ENCODE assay signal across 8 cellular contexts in the genomic region with DNA sequence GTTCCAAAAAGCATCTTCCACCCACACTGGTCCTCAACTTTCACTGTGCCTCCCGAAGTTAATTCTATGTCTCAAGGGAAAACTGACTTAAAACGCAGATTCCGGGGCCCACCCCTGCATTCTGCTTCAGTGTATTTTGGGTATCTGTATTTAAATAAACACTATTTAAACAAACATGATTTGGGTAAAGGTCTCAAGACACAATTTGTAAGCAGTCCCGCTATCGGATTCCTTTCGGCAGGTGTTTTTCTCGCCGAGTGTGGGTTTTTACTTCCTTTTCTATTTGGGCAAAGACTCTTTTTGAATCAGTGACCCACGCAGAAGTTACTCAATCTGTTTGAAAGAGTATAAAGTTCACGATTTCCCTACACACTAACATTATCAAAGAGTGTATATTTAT. TPM values are rescaled to one million over a fixed set of nuclear protein-coding genes. Genes with fewer than 3 reads are reported as not detected.
DNase-seq lines count a peak whose midpoint lies in the region; ATAC-seq and TF ChIP-seq lines count a peak whose summit lies in the region.

No MANE protein-coding gene starts in this region.

- H3K9me3 Mint-ChIP-seq in Caco-2 (ENCODE audit: unreplicated experiment) (no peaks in the 10 kb centered on the region), osteocyte (ENCODE audit: unreplicated experiment) (no peaks in the 10 kb centered on the region)

- peaks cover under 1% of the 10 kb centered on the region; the same call in 1 of the 2 replicates for H4K20me1 ChIP-seq in MM.1S (ENCODE audit: insufficient read depth, low read length)

- no peaks in the 10 kb centered on the region for H3K27me3 Mint-ChIP-seq in Caco-2 (ENCODE audit: insufficient read depth, unreplicated experiment)
- H3K27me3 Mint-ChIP-seq in osteocyte (ENCODE audit: unreplicated experiment), result peaks cover 4% of the 10 kb centered on the region

- peak overlapping the region; percentile 80; the same call in 1 of the 2 replicates for H3K27ac ChIP-seq in MM.1S (ENCODE audit: low read length)
- H3K27ac ChIP-seq in ectodermal cell (ENCODE audit: insufficient read depth, low read depth, low read length, poor library complexity, severe bottlenecking), result no peak overlapping the region

- H3K36me3 Mint-ChIP-seq in Caco-2 (ENCODE audit: insufficient read depth, unreplicated experiment) (peaks cover 24% of the 10 kb centered on the region), osteocyte (ENCODE audit: unreplicated experiment) (peaks cover 3% of the 10 kb centered on the region)

- intact Hi-C loops in Caco-2 (cut with micrococcal nuclease; ENCODE audit: unreplicated experiment), result loop anchor here (5.0 kb wide), 1 partner anchor 120 kb away; a partner anchor contains a TSS

- H3K9me3 ChIP-seq in Caco-2 (no peaks in the 10 kb centered on the region), MM.1S (replicated peaks; ENCODE audit: insufficient read depth, low read length) (no peaks in the 10 kb centered on the region), ectodermal cell (ENCODE audit: control insufficient read depth, low read length) (no peaks in the 10 kb centered on the region)

- no peaks in the 10 kb centered on the region for H3K4me1 ChIP-seq in Caco-2
- H3K4me1 ChIP-seq in MM.1S (ENCODE audit: low read length), result peaks cover 9% of the 10 kb centered on the region; the same call in 1 of the 2 replicates
- peaks cover 11% of the 10 kb centered on the region for H3K4me1 ChIP-seq in ectodermal cell (ENCODE audit: control insufficient read depth, insufficient read depth, low read length)

- H2AFZ ChIP-seq in MM.1S (ENCODE audit: low read length), result 0 out of 2 replicates have a peak overlapping the region, but pooled peaks have one; percentile 67

- no peaks in the 10 kb centered on the region for H3K36me3 ChIP-seq in Caco-2 (ENCODE audit: control insufficient read depth, insufficient read depth, low read length)
- no peaks in the 10 kb centered on the region for H3K36me3 ChIP-seq in MM.1S (replicated peaks; ENCODE audit: insufficient read depth, low read length)
- no peaks in the 10 kb centered on the region for H3K36me3 ChIP-seq in ectodermal cell (ENCODE audit: control insufficient read depth, insufficient read depth, low read length)

- H3K27ac Mint-ChIP-seq in Caco-2 (ENCODE audit: unreplicated experiment), result no peak overlapping the region
- H3K27ac Mint-ChIP-seq in osteocyte (ENCODE audit: unreplicated experiment), result peak overlapping the region; percentile 92

- CTCF ChIA-PET in Caco-2 (lab: Charles Lee), result interaction anchor here (0.6 to 1.3 kb wide), 3 partner anchors 31 to 139 kb away, joined by 3 to 5 read pairs (median 3); no protein-coding TSS in a partner anchor

- peak overlapping the region; percentile 69 for H3K4me3 ChIP-seq in Caco-2 (ENCODE audit: low read depth, low read length)
- peak overlapping the region; percentile 82 for H3K4me3 ChIP-seq in MM.1S (ENCODE audit: low read length)
- peak overlapping the region; percentile 74 for H3K4me3 ChIP-seq in ectodermal cell (ENCODE audit: insufficient read depth, low read depth, low read length)

- peaks cover 23% of the 10 kb centered on the region for H3F3A ChIP-seq in MM.1S (ENCODE audit: insufficient read depth, low read length)

- no peak for TF ChIP-seq CTCF in Caco-2 (IDR thresholded peaks at IDR 0.05; ENCODE audit: insufficient read depth in 1 of 2, low read depth in 1 of 2, low read length in 1 of 2, severe bottlenecking in 1 of 2, unreplicated experiment in 1 of 2)
- no peak for TF ChIP-seq CTCF in MM.1S (IDR thresholded peaks at IDR 0.05; ENCODE audit: low read length)
- no peak for TF ChIP-seq CTCF in osteocyte (IDR thresholded peaks at IDR 0.05)

- H3K9me2 ChIP-seq in MM.1S (replicated peaks; ENCODE audit: insufficient read depth, low read length), result no peaks in the 10 kb centered on the region

- WGBS in ectodermal cell, 2 experiments, result 72 to 81% methylated on average over 8 to 9 of the region's 10 CpGs

- no peak for DNase-seq in Caco-2
- DNase-seq in MM.1S, result peak; percentile 22
- DNase-seq in osteocyte (ENCODE audit: extremely low spot score, unreplicated experiment), result no peak
- DNase-seq in activated effector memory CD4-positive, alpha-beta T cell treated with Interleukin-2 at 50 U/mL for 16 hours, result no peak

- peak overlapping the region; percentile 92 for H3K9ac ChIP-seq in MM.1S (ENCODE audit: low read length)

- peaks cover 18% of the 10 kb centered on the region for H3K4me1 Mint-ChIP-seq in Caco-2 (ENCODE audit: low read depth, unreplicated experiment)
- H3K4me1 Mint-ChIP-seq in osteocyte (ENCODE audit: unreplicated experiment), result peaks cover 34% of the 10 kb centered on the region

- no peak for ATAC-seq in HG02642 (IDR thresholded peaks at IDR 0.05; ENCODE audit: poor library complexity, unreplicated experiment)
- ATAC-seq in HG03432 (IDR thresholded peaks at IDR 0.05; ENCODE audit: unreplicated experiment), result no peak
- no peak for ATAC-seq in HG03469 (IDR thresholded peaks at IDR 0.05; ENCODE audit: unreplicated experiment)

- H3K4me3 Mint-ChIP-seq in Caco-2 (ENCODE audit: unreplicated experiment) (peak overlapping the region; percentile 78), osteocyte (ENCODE audit: unreplicated experiment) (peak overlapping the region; percentile 94)

- POLR2A ChIA-PET in Caco-2 (lab: Charles Lee), result no interaction called here

- H3K27me3 ChIP-seq in Caco-2 (replicated peaks; ENCODE audit: control insufficient read depth, insufficient read depth, low read length) (no peaks in the 10 kb centered on the region), MM.1S (replicated peaks; ENCODE audit: insufficient read depth, low read length) (no peaks in the 10 kb centered on the region), ectodermal cell (ENCODE audit: control insufficient read depth, insufficient read depth, low read length, poor library complexity, severe bottlenecking) (peaks cover 7% of the 10 kb centered on the region)

- no TSS peak for BruUV-seq in Caco-2 (replicated peaks; lab: Mats Ljungman, UMichigan)

- peak overlapping the region; percentile 71 for H3K4me2 ChIP-seq in MM.1S (ENCODE audit: low read depth, low read length)

- peaks cover 60% of the 10 kb centered on the region for H3K79me2 ChIP-seq in MM.1S (ENCODE audit: low read length)

RNA-seq across cellular contexts. Expression of a gene that starts 1.2 kb away (rescaled TPM):
- total RNA-seq in Caco-2 (2022) (192 and 197 TPM in 2 replicates), osteocyte (152 and 162 TPM in 2 replicates)
- 174 TPM for polyA plus RNA-seq in ectodermal cell (2013, experiment 1 of 4)
- polyA plus RNA-seq in ectodermal cell (2013, experiment 2 of 4), result 149 TPM
- polyA plus RNA-seq in ectodermal cell (2013, experiment 3 of 4), result 114 TPM
- polyA plus RNA-seq in ectodermal cell (2013, experiment 4 of 4), result 118 TPM
